ENCODE assay signal across 14 cellular contexts in genomic region chr3:5009506-5010100, GRCh38.
"Had no signal": no experiment of that assay in that cellular context is flagged by ENCODE, and none has a peak within 500 bp of the region (broad histone marks: within the 10 kb centered on the region; RNA-seq: fewer than 3 reads in every experiment).

No MANE protein-coding gene starts in this region.

- H3K4me3 Mint-ChIP-seq: activated T-cell treated with anti-CD3 and anti-CD28 coated beads, Interleukin-2, amount 50 U/mL, for 4 hours; nephron; stimulated activated naive CD8-positive, alpha-beta T cell treated with anti-CD3 and anti-CD28 coated beads, Interleukin-15, amount 100 ng/mL, for 72 hours had no signal

- H3K27ac ChIP-seq: body of pancreas, foreskin keratinocyte, psoas muscle, testis had no signal

- H3K4me1 ChIP-seq: psoas muscle had no signal

- H3K27me3 ChIP-seq: body of pancreas, foreskin keratinocyte, testis had no signal

- H3K27ac Mint-ChIP-seq: nephron; stimulated activated naive CD8-positive, alpha-beta T cell treated with anti-CD3 and anti-CD28 coated beads, Interleukin-15, amount 100 ng/mL, for 72 hours had no signal

- H3K4me3 ChIP-seq: body of pancreas, psoas muscle, testis had no signal

- DNase-seq: activated gamma-delta T cell treated with Interleukin-2 at 50 U/mL for 16 hours; activated T-cell treated with anti-CD3 and anti-CD28 coated beads, Interleukin-2, amount 50 U/mL, for 4 hours; body of pancreas; dermis blood vessel endothelial cell; foreskin keratinocyte; head of caudate nucleus; left colon; psoas muscle; stimulated activated CD4-positive, alpha-beta T cell treated with anti-CD3 and anti-CD28 coated beads, Interleukin-4, amount 100 ng/mL, for 1 hour; stimulated activated CD8-positive, alpha-beta memory T cell treated with anti-CD3 and anti-CD28 coated beads, Interleukin-4, amount 100 ng/mL, for 48 hours; stimulated activated naive CD8-positive, alpha-beta T cell treated with anti-CD3 and anti-CD28 coated beads, Interleukin-15, amount 100 ng/mL, for 72 hours; testis had no signal

- ATAC-seq: activated CD4-positive, CD25-positive, alpha-beta regulatory T cell treated with anti-CD3 and anti-CD28 coated beads, Interleukin-2, amount 50 U/mL, for 24 hours; activated T-cell treated with anti-CD3 and anti-CD28 coated beads, Interleukin-2, amount 50 U/mL, for 4 hours; body of pancreas; foreskin keratinocyte; left colon; psoas muscle; stimulated activated naive CD8-positive, alpha-beta T cell treated with anti-CD3 and anti-CD28 coated beads, Interleukin-15, amount 100 ng/mL, for 72 hours had no signal

- H3K9me3 Mint-ChIP-seq: activated T-cell treated with anti-CD3 and anti-CD28 coated beads, Interleukin-2, amount 50 U/mL, for 4 hours; nephron; stimulated activated naive CD8-positive, alpha-beta T cell treated with anti-CD3 and anti-CD28 coated beads, Interleukin-15, amount 100 ng/mL, for 72 hours had no signal

- H3K9me3 ChIP-seq: body of pancreas, psoas muscle, testis had no signal
